In the genomic region with DNA sequence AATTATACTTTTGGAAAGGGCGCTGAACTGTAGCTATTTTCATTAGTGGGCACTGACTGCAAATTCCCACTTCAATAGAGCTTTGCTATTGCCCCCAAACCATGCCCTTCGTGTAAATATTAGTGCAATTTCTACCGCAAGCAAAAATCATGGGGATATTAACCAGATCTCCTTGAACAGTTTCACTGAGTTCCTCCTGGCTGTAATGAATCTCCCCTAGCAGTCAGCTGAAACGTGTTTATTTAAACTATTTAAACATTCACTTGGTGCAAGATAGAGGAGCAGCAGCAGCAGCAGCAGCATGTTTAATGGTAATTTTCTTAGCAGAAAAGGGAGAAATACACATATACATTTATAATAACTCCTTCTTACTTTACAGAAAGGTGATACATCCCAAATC, we compare ENCODE assay signal across 2 cellular contexts.
TF ChIP-seq lines count a peak whose summit lies in the region.

No MANE protein-coding gene starts in this region.

TF ChIP-seq in HCT116, 20 proteins besides CTCF, POLR2A, EP300 and RAD21:
- no peak for TF ChIP-seq ELF1 (IDR thresholded peaks at IDR 0.05; ENCODE audit: borderline replicate concordance, low read depth)

TF ChIP-seq in H1, 55 proteins besides CTCF, POLR2A, EP300 and RAD21:
- TF ChIP-seq CBX5 (IDR thresholded peaks at IDR 0.05; ENCODE audit: low read depth, low read length): no peak
- no peak for TF ChIP-seq KDM1A (IDR thresholded peaks at IDR 0.05; ENCODE audit: borderline replicate concordance, low read length)
- no peak for TF ChIP-seq BACH1 (IDR thresholded peaks at IDR 0.05; ENCODE audit: low read length)
- TF ChIP-seq POLR2AphosphoS5 (IDR thresholded peaks at IDR 0.05; ENCODE audit: low read depth, low read length): no peak
- TF ChIP-seq GTF2F1 (IDR thresholded peaks at IDR 0.05; ENCODE audit: borderline replicate concordance, low read depth, low read length): no peak
- TF ChIP-seq, protein P1, sequence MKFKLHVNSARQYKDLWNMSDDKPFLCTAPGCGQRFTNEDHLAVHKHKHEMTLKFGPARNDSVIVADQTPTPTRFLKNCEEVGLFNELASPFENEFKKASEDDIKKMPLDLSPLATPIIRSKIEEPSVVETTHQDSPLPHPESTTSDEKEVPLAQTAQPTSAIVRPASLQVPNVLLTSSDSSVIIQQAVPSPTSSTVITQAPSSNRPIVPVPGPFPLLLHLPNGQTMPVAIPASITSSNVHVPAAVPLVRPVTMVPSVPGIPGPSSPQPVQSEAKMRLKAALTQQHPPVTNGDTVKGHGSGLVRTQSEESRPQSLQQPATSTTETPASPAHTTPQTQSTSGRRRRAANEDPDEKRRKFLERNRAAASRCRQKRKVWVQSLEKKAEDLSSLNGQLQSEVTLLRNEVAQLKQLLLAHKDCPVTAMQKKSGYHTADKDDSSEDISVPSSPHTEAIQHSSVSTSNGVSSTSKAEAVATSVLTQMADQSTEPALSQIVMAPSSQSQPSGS (IDR thresholded peaks at IDR 0.05; ENCODE audit: low read length): no peak
- no peak for TF ChIP-seq SIRT6 (IDR thresholded peaks at IDR 0.05; ENCODE audit: low read length)
- TF ChIP-seq ZNF274 (IDR thresholded peaks at IDR 0.05; ENCODE audit: borderline replicate concordance, extremely low read depth, low read length): no peak
- TF ChIP-seq NRF1 (IDR thresholded peaks at IDR 0.05; ENCODE audit: low read depth, low read length): no peak
- TF ChIP-seq RXRA (IDR thresholded peaks at IDR 0.05; ENCODE audit: insufficient read depth, low read depth, low read length): no peak
- no peak for TF ChIP-seq CHD1 (IDR thresholded peaks at IDR 0.05; ENCODE audit: low read depth, low read length)
- no peak for TF ChIP-seq SAP30 (IDR thresholded peaks at IDR 0.05; ENCODE audit: insufficient read depth, insufficient replicate concordance, low read length)
- TF ChIP-seq KDM5A (IDR thresholded peaks at IDR 0.05; ENCODE audit: low read length): no peak
- TF ChIP-seq SRF (IDR thresholded peaks at IDR 0.05; ENCODE audit: low read depth, low read length): no peak
- no peak for TF ChIP-seq TEAD4 (IDR thresholded peaks at IDR 0.05; ENCODE audit: low read depth, low read length)
- TF ChIP-seq SUZ12 (IDR thresholded peaks at IDR 0.05; ENCODE audit: low read length): no peak
- TF ChIP-seq ASH2L (IDR thresholded peaks at IDR 0.05; ENCODE audit: low read length): no peak
- no peak for TF ChIP-seq SIX5 (IDR thresholded peaks at IDR 0.05; ENCODE audit: low read depth, low read length)
- no peak for TF ChIP-seq HDAC2 (IDR thresholded peaks at IDR 0.05; ENCODE audit: borderline replicate concordance in 1 of 2, low read depth in 2 of 2, low read length in 2 of 2)
- TF ChIP-seq SP4 (IDR thresholded peaks at IDR 0.05; ENCODE audit: low read length): no peak
